Comparison of ENCODE assay signal across 11 cellular contexts in genomic region chr7:98287486-98287959, GRCh38. TPM values are rescaled to one million over a fixed set of nuclear protein-coding genes. Genes with fewer than 3 reads are reported as not detected.
A peak's percentile ranks its signal among the peaks of the same experiment; 100 is the strongest.
DNase-seq lines count a peak whose midpoint lies in the region; ATAC-seq, FAIRE-seq and TF ChIP-seq lines count a peak whose summit lies in the region.
"Had no signal": no experiment of that assay in that cellular context is flagged by ENCODE, and none has a peak within 500 bp of the region (broad histone marks: within the 10 kb centered on the region; RNA-seq: fewer than 3 reads in every experiment).

No MANE protein-coding gene starts in this region.

- H3K36me3 ChIP-seq in keratinocyte (ENCODE audit: control insufficient read depth in 2 of 2, extremely low read depth in 1 of 2, insufficient read depth in 2 of 2, low read length in 2 of 2), result peaks cover 22 to 33% of the 10 kb centered on the region in 2 experiments
- H3K36me3 ChIP-seq in thoracic aorta, result peaks cover 18% of the 10 kb centered on the region

- H2AFZ ChIP-seq in keratinocyte (ENCODE audit: control insufficient read depth, low read length), result no peak overlapping the region

- TF ChIP-seq CTCF in keratinocyte (optimal IDR thresholded peaks at IDR 0.05 in 1 of 3, IDR thresholded peaks at IDR 0.05 in 1 of 3, conservative IDR thresholded peaks at IDR 0.05 in 1 of 3; ENCODE audit: extremely low read depth in 1 of 3, insufficient read depth in 2 of 3, low read length in 3 of 3) (no peak), thoracic aorta (IDR thresholded peaks at IDR 0.05) (no peak)

- H3K27ac ChIP-seq in keratinocyte (ENCODE audit: control insufficient read depth, insufficient read depth, low read length), result peak overlapping the region; percentile 78
- peak overlapping the region; percentile 17 to 98 for H3K27ac ChIP-seq in thoracic aorta
- H3K27ac ChIP-seq: HL-60 had no signal

- H3K9ac ChIP-seq in keratinocyte (ENCODE audit: control insufficient read depth, extremely low read depth, insufficient read depth, low read length), result no peak overlapping the region

- dilution Hi-C loops in keratinocyte (cut with MboI; ENCODE audit: extremely low pct_ligation_motif_present, low sequenced_read_pairs), result no loop called here

- peaks cover 4% of the 10 kb centered on the region for H3K9me1 ChIP-seq in keratinocyte (ENCODE audit: control insufficient read depth, extremely low read depth, insufficient read depth, low read length)

- H3K79me2 ChIP-seq in keratinocyte (ENCODE audit: control insufficient read depth, insufficient read depth, low read length), result peaks cover 63% of the 10 kb centered on the region

- H3K4me1 ChIP-seq in keratinocyte (ENCODE audit: control insufficient read depth, extremely low read depth, insufficient read depth, low read length) (peaks cover 52% of the 10 kb centered on the region), thoracic aorta (ENCODE audit: control insufficient read depth in 1 of 2, low read depth in 2 of 2) (peaks cover 56 to 67% of the 10 kb centered on the region in 2 donors)

- H3K9me3 ChIP-seq in keratinocyte (ENCODE audit: control insufficient read depth, low read depth, low read length) (no peaks in the 10 kb centered on the region), thoracic aorta (no peaks in the 10 kb centered on the region)

- H4K20me1 ChIP-seq in keratinocyte (ENCODE audit: control insufficient read depth, extremely low read depth, insufficient read depth, low read length), result peaks cover 16% of the 10 kb centered on the region

- DNase-seq in NCI-H1105 (lab: John Stamatoyannopoulos, UW), result peak; percentile 6
- DNase-seq in NCI-H1105 treated with DMSO at 0.1 percent for 48 hours (lab: John Stamatoyannopoulos, UW), result no peak
- peak; percentile 85 for DNase-seq in SW480 (ENCODE audit: low spot score)
- peak; percentile 56 for DNase-seq in keratinocyte (ENCODE audit: low read depth, low spot score)
- no peak for DNase-seq in thoracic aorta (ENCODE audit: low spot score)
- DNase-seq in DMS79 treated with DMSO at 0.1 percent for 48 hours (lab: John Stamatoyannopoulos, UW), result no peak
- DNase-seq in superior temporal gyrus (ENCODE audit: extremely low spot score), result no peak
- DNase-seq: activated naive CD8-positive, alpha-beta T cell treated with anti-CD3 and anti-CD28 coated beads, Interleukin-2, amount 10 ng/mL, durations not matched to agents 7 days and 5 days; NCI-H82 had no signal

- no peak for ATAC-seq in thoracic aorta (ENCODE audit: insufficient number of reproducible peaks, low FRiP score, low read depth)
- ATAC-seq in HG03342 (IDR thresholded peaks at IDR 0.05; ENCODE audit: unreplicated experiment), result no peak

- peak; percentile 67 for FAIRE-seq in keratinocyte (lab: Jason Lieb, UNC)

- H3K27me3 ChIP-seq in keratinocyte (ENCODE audit: control insufficient read depth, extremely low read depth, insufficient read depth, low read length), result no peaks in the 10 kb centered on the region
- no peaks in the 10 kb centered on the region for H3K27me3 ChIP-seq in thoracic aorta (replicated peaks; ENCODE audit: insufficient read depth)

- H3K4me3 ChIP-seq in keratinocyte (ENCODE audit: control insufficient read depth in 2 of 3, extremely low read depth in 1 of 3, insufficient read depth in 2 of 3, low read depth in 1 of 3, low read length in 3 of 3) (peak overlapping the region in 1 of 3 experiments; percentile 3), thoracic aorta (peak overlapping the region; percentile 97)

- peak overlapping the region; percentile 96 for H3K4me2 ChIP-seq in keratinocyte (ENCODE audit: control insufficient read depth, extremely low read depth, insufficient read depth, low read depth, low read length)

RNA-seq across cellular contexts. Expression of gene BRI3, which starts 6.0 kb away (rescaled TPM):
- 95.6 to 133 TPM (median 121 TPM) in 3 replicates for polyA plus RNA-seq in keratinocyte
- 50.8 TPM for polyA plus RNA-seq in keratinocyte (2011; ENCODE audit: low read depth)
- 177 and 183 TPM in 2 replicates for polyA plus RNA-seq in keratinocyte (2011; cell fraction: cytosol; rRNA removed)
- 50.9 and 52.2 TPM in 2 replicates for polyA plus RNA-seq in keratinocyte (2011; cell fraction: nucleus; rRNA removed)
- polyA plus RNA-seq in keratinocyte (2012; ENCODE audit: low replicate concordance), result 138 and 210 TPM in 2 replicates
- polyA minus RNA-seq in keratinocyte, result 62.0 to 92.3 TPM (median 86.3 TPM) in 3 replicates
- polyA minus RNA-seq in keratinocyte (2011; cell fraction: cytosol; rRNA and poly(A)+ RNA removed), result 107 TPM
- polyA minus RNA-seq in keratinocyte (2011; cell fraction: nucleus; rRNA and poly(A)+ RNA removed), result 23.4 and 25.8 TPM in 2 replicates
- 100 to 1,000 TPM in 1 of 2 donors, 10 to 100 TPM in 1; 95.1 to 104 TPM for total RNA-seq in thoracic aorta

RNA-seq across cellular contexts. Expression of gene TECPR1, which starts 35.5 kb away (rescaled TPM):
- polyA plus RNA-seq in keratinocyte, result 1.5 to 3.7 TPM (median 2.4 TPM) in 3 replicates
- polyA plus RNA-seq in keratinocyte (2011; ENCODE audit: low read depth), result 7.4 TPM
- 1.3 and 2.9 TPM in 2 replicates for polyA plus RNA-seq in keratinocyte (2011; cell fraction: cytosol; rRNA removed)
- polyA plus RNA-seq in keratinocyte (2011; cell fraction: nucleus; rRNA removed), result 6.6 and 10.0 TPM in 2 replicates
- 4.7 and 6.3 TPM in 2 replicates for polyA plus RNA-seq in keratinocyte (2012; ENCODE audit: low replicate concordance)
- 2.4 to 11.8 TPM (median 5.0 TPM) in 3 replicates for polyA minus RNA-seq in keratinocyte
- polyA minus RNA-seq in keratinocyte (2011; cell fraction: cytosol; rRNA and poly(A)+ RNA removed), result 9.0 TPM
- 7.8 and 8.5 TPM in 2 replicates for polyA minus RNA-seq in keratinocyte (2011; cell fraction: nucleus; rRNA and poly(A)+ RNA removed)
- total RNA-seq in thoracic aorta, result 10 to 100 TPM; 41.6 to 53.8 TPM

Comparison
In these comparisons a context has a peak if more than half of its experiments do, and no peak if none do; other contexts are left out.
1. DNase-seq: peak in NCI-H1105 (single experiment), SW480 (single experiment) and keratinocyte (single experiment); none in NCI-H1105 treated with DMSO at 0.1 percent for 48 hours (single experiment), thoracic aorta (single experiment), DMS79 treated with DMSO at 0.1 percent for 48 hours (single experiment) and superior temporal gyrus (single experiment).